Comparison of ENCODE assay signal across 35 cellular contexts in genomic region chr2:117716505-117716904, GRCh38.
"Had no signal": no experiment of that assay in that cellular context is flagged by ENCODE, and none has a peak within 500 bp of the region (broad histone marks: within the 10 kb centered on the region; RNA-seq: fewer than 3 reads in every experiment).

No MANE protein-coding gene starts in this region.

- H3K4me1 Mint-ChIP-seq: activated CD4-positive, alpha-beta memory T cell treated with anti-CD3 and anti-CD28 coated beads, Interleukin-2, amount 10 ng/mL, durations not matched to agents 7 days and 5 days; activated CD4-positive, alpha-beta T cell treated with anti-CD3 and anti-CD28 coated beads for 36 hours; activated CD4-positive, alpha-beta T cell treated with anti-CD3 and anti-CD28 coated beads, Interleukin-2, amount 10 ng/mL, durations not matched to agents 7 days and 5 days; activated CD8-positive, alpha-beta memory T cell treated with anti-CD3 and anti-CD28 coated beads, Interleukin-2, amount 10 ng/mL, durations not matched to agents 7 days and 5 days; activated naive CD4-positive, alpha-beta T cell treated with anti-CD3 and anti-CD28 coated beads, Interleukin-2, amount 10 ng/mL, durations not matched to agents 7 days and 5 days; activated naive CD4-positive, alpha-beta T cell treated with anti-CD3 and anti-CD28 coated beads, Interleukin-2, amount 50 U/mL, for 24 hours; activated naive CD8-positive, alpha-beta T cell treated with anti-CD3 and anti-CD28 coated beads, Interleukin-2, amount 50 U/mL, for 24 hours; central memory CD8-positive, alpha-beta T cell had no signal

- H3K4me3 Mint-ChIP-seq: activated CD4-positive, alpha-beta memory T cell treated with anti-CD3 and anti-CD28 coated beads, Interleukin-2, amount 10 ng/mL, durations not matched to agents 7 days and 5 days; activated CD4-positive, alpha-beta T cell treated with anti-CD3 and anti-CD28 coated beads for 36 hours; activated CD4-positive, alpha-beta T cell treated with anti-CD3 and anti-CD28 coated beads, Interleukin-2, amount 10 ng/mL, durations not matched to agents 7 days and 5 days; activated CD8-positive, alpha-beta memory T cell treated with anti-CD3 and anti-CD28 coated beads, Interleukin-2, amount 10 ng/mL, durations not matched to agents 7 days and 5 days; activated CD8-positive, alpha-beta T cell treated with anti-CD3 and anti-CD28 coated beads, Interleukin-2, amount 10 ng/mL, durations not matched to agents 7 days and 5 days; activated naive CD4-positive, alpha-beta T cell treated with anti-CD3 and anti-CD28 coated beads, Interleukin-2, amount 10 ng/mL, durations not matched to agents 7 days and 5 days; activated naive CD4-positive, alpha-beta T cell treated with anti-CD3 and anti-CD28 coated beads, Interleukin-2, amount 50 U/mL, for 24 hours; activated naive CD8-positive, alpha-beta T cell; activated naive CD8-positive, alpha-beta T cell treated with anti-CD3 and anti-CD28 coated beads, Interleukin-2, amount 10 ng/mL, durations not matched to agents 7 days and 5 days; activated naive CD8-positive, alpha-beta T cell treated with anti-CD3 and anti-CD28 coated beads, Interleukin-2, amount 50 U/mL, for 24 hours; activated T-cell treated with anti-CD3 and anti-CD28 coated beads, Interleukin-2, amount 50 U/mL, for 24 hours; brain; central memory CD8-positive, alpha-beta T cell; T-helper 1 cell treated with Interleukin-12 subunit alpha and Interleukin-12 subunit beta and Interleukin-4 antibody, amounts not matched to agents 30 μg/mL and 1 μg/mL, for 36 hours; T-helper 2 cell treated with Interferon-gamma antibody and Interleukin-4, amounts not matched to agents 5 μg/mL and 100 μg/mL, for 36 hours; WTC11 had no signal

- ATAC-seq: activated CD4-positive, alpha-beta T cell treated with anti-CD3 and anti-CD28 coated beads for 36 hours; activated CD4-positive, CD25-positive, alpha-beta regulatory T cell treated with anti-CD3 and anti-CD28 coated beads, Interleukin-2, amount 50 U/mL, for 24 hours; activated CD8-positive, alpha-beta memory T cell treated with anti-CD3 and anti-CD28 coated beads, Interleukin-2, amount 10 ng/mL, durations not matched to agents 7 days and 5 days; activated CD8-positive, alpha-beta T cell treated with anti-CD3 and anti-CD28 coated beads, Interleukin-2, amount 10 ng/mL, durations not matched to agents 7 days and 5 days; activated naive CD8-positive, alpha-beta T cell treated with anti-CD3 and anti-CD28 coated beads, Interleukin-2, amount 50 U/mL, for 24 hours; WTC11 had no signal

- H3K9me3 ChIP-seq: ascending aorta had no signal

- H3K27me3 ChIP-seq: ascending aorta, cardiac muscle cell had no signal

- H3K36me3 Mint-ChIP-seq: activated CD8-positive, alpha-beta memory T cell treated with anti-CD3 and anti-CD28 coated beads, Interleukin-2, amount 10 ng/mL, durations not matched to agents 7 days and 5 days; activated naive CD4-positive, alpha-beta T cell treated with anti-CD3 and anti-CD28 coated beads, Interleukin-2, amount 10 ng/mL, durations not matched to agents 7 days and 5 days; activated naive CD4-positive, alpha-beta T cell treated with anti-CD3 and anti-CD28 coated beads, Interleukin-2, amount 50 U/mL, for 24 hours; activated naive CD8-positive, alpha-beta T cell; activated naive CD8-positive, alpha-beta T cell treated with anti-CD3 and anti-CD28 coated beads, Interleukin-2, amount 10 ng/mL, durations not matched to agents 7 days and 5 days; brain; WTC11 had no signal

- H3K27ac Mint-ChIP-seq: activated CD4-positive, alpha-beta memory T cell treated with anti-CD3 and anti-CD28 coated beads, Interleukin-2, amount 10 ng/mL, durations not matched to agents 7 days and 5 days; activated CD4-positive, alpha-beta T cell treated with anti-CD3 and anti-CD28 coated beads for 36 hours; activated CD4-positive, alpha-beta T cell treated with anti-CD3 and anti-CD28 coated beads, Interleukin-2, amount 10 ng/mL, durations not matched to agents 7 days and 5 days; activated CD8-positive, alpha-beta memory T cell treated with anti-CD3 and anti-CD28 coated beads, Interleukin-2, amount 10 ng/mL, durations not matched to agents 7 days and 5 days; activated CD8-positive, alpha-beta T cell treated with anti-CD3 and anti-CD28 coated beads, Interleukin-2, amount 10 ng/mL, durations not matched to agents 7 days and 5 days; activated naive CD4-positive, alpha-beta T cell treated with anti-CD3 and anti-CD28 coated beads, Interleukin-2, amount 10 ng/mL, durations not matched to agents 7 days and 5 days; activated naive CD4-positive, alpha-beta T cell treated with anti-CD3 and anti-CD28 coated beads, Interleukin-2, amount 50 U/mL, for 24 hours; activated naive CD8-positive, alpha-beta T cell; activated naive CD8-positive, alpha-beta T cell treated with anti-CD3 and anti-CD28 coated beads, Interleukin-2, amount 10 ng/mL, durations not matched to agents 7 days and 5 days; activated naive CD8-positive, alpha-beta T cell treated with anti-CD3 and anti-CD28 coated beads, Interleukin-2, amount 50 U/mL, for 24 hours; activated T-cell treated with anti-CD3 and anti-CD28 coated beads, Interleukin-2, amount 50 U/mL, for 24 hours; activated T-helper 2 cell treated with anti-CD3 and anti-CD28 coated beads, Interferon-gamma antibody, Interleukin-2, Interleukin-4, amounts not matched to agents 10 μg/mL and 5 μg/mL and 100 μg/mL, durations not matched to agents 14 hours and 24 hours and 36 hours; T-helper 1 cell treated with Interleukin-12 subunit alpha and Interleukin-12 subunit beta and Interleukin-4 antibody, amounts not matched to agents 30 μg/mL and 1 μg/mL, for 36 hours; T-helper 2 cell treated with Interferon-gamma antibody and Interleukin-4, amounts not matched to agents 5 μg/mL and 100 μg/mL, for 36 hours; WTC11 had no signal

- H3K4me1 ChIP-seq: ascending aorta had no signal

- H3K36me3 ChIP-seq: ascending aorta, cardiac muscle cell, WERI-Rb-1 had no signal

- H3K9me3 Mint-ChIP-seq: activated CD4-positive, alpha-beta memory T cell treated with anti-CD3 and anti-CD28 coated beads, Interleukin-2, amount 10 ng/mL, durations not matched to agents 7 days and 5 days; activated CD4-positive, alpha-beta T cell treated with anti-CD3 and anti-CD28 coated beads, Interleukin-2, amount 10 ng/mL, durations not matched to agents 7 days and 5 days; activated naive CD8-positive, alpha-beta T cell treated with anti-CD3 and anti-CD28 coated beads, Interleukin-2, amount 10 ng/mL, durations not matched to agents 7 days and 5 days; activated T-cell treated with anti-CD3 and anti-CD28 coated beads, Interleukin-2, amount 50 U/mL, for 24 hours; T-helper 1 cell treated with Interleukin-12 subunit alpha and Interleukin-12 subunit beta and Interleukin-4 antibody, amounts not matched to agents 30 μg/mL and 1 μg/mL, for 36 hours; T-helper 2 cell treated with Interferon-gamma antibody and Interleukin-4, amounts not matched to agents 5 μg/mL and 100 μg/mL, for 36 hours; WTC11 had no signal

- H3K27me3 Mint-ChIP-seq: activated CD8-positive, alpha-beta memory T cell treated with anti-CD3 and anti-CD28 coated beads, Interleukin-2, amount 10 ng/mL, durations not matched to agents 7 days and 5 days; activated naive CD4-positive, alpha-beta T cell treated with anti-CD3 and anti-CD28 coated beads, Interleukin-2, amount 10 ng/mL, durations not matched to agents 7 days and 5 days; activated naive CD4-positive, alpha-beta T cell treated with anti-CD3 and anti-CD28 coated beads, Interleukin-2, amount 50 U/mL, for 24 hours; central memory CD8-positive, alpha-beta T cell had no signal

- H3K27ac ChIP-seq: ascending aorta, cardiac muscle cell, WERI-Rb-1 had no signal

- H3K4me3 ChIP-seq: ascending aorta, cardiac muscle cell had no signal

- DNase-seq: activated CD4-positive, alpha-beta memory T cell treated with anti-CD3 and anti-CD28 coated beads, Interleukin-2, amount 10 ng/mL, durations not matched to agents 7 days and 5 days; activated CD4-positive, alpha-beta T cell treated with anti-CD3 and anti-CD28 coated beads for 1 hour; activated CD4-positive, alpha-beta T cell treated with anti-CD3 and anti-CD28 coated beads for 36 hours; activated CD4-positive, alpha-beta T cell treated with anti-CD3 and anti-CD28 coated beads for 48 hours; activated CD4-positive, alpha-beta T cell treated with anti-CD3 and anti-CD28 coated beads, Interleukin-2, amount 10 ng/mL, durations not matched to agents 7 days and 5 days; activated CD4-positive, alpha-beta T cell treated with anti-CD3 and anti-CD28 coated beads, Interleukin-2, amount 50 U/mL, for 48 hours; activated CD4-positive, CD25-positive, alpha-beta regulatory T cell; activated CD8-positive, alpha-beta memory T cell treated with anti-CD3 and anti-CD28 coated beads for 24 hours; activated CD8-positive, alpha-beta memory T cell treated with anti-CD3 and anti-CD28 coated beads, Interleukin-2, amount 10 ng/mL, durations not matched to agents 7 days and 5 days; activated CD8-positive, alpha-beta memory T cell treated with anti-CD3 and anti-CD28 coated beads, Interleukin-2, amount 50 U/mL, for 48 hours; activated CD8-positive, alpha-beta T cell treated with anti-CD3 and anti-CD28 coated beads, Interleukin-2, amount 10 ng/mL, durations not matched to agents 7 days and 5 days; activated effector memory CD4-positive, alpha-beta T cell treated with Interleukin-2 at 50 U/mL for 16 hours; activated gamma-delta T cell; activated naive CD4-positive, alpha-beta T cell treated with anti-CD3 and anti-CD28 coated beads, Interleukin-2, amount 10 ng/mL, durations not matched to agents 7 days and 5 days; activated naive CD4-positive, alpha-beta T cell treated with Interleukin-2 at 50 U/mL for 16 hours; activated naive CD8-positive, alpha-beta T cell treated with anti-CD3 and anti-CD28 coated beads, Interleukin-2, amount 10 ng/mL, durations not matched to agents 7 days and 5 days; activated naive CD8-positive, alpha-beta T cell treated with anti-CD3 and anti-CD28 coated beads, Interleukin-2, amount 50 U/mL, for 24 hours; activated T-cell treated with anti-CD3 and anti-CD28 coated beads, Interleukin-2, amount 50 U/mL, for 24 hours; activated T-cell treated with anti-CD3 and anti-CD28 coated beads, Interleukin-2, amount 50 U/mL, for 48 hours; amygdala; T-helper 1 cell; T-helper 2 cell; T-helper 9 cell; WERI-Rb-1 had no signal
